Comparison of ENCODE assay signal across 9 cellular contexts in the genomic region with DNA sequence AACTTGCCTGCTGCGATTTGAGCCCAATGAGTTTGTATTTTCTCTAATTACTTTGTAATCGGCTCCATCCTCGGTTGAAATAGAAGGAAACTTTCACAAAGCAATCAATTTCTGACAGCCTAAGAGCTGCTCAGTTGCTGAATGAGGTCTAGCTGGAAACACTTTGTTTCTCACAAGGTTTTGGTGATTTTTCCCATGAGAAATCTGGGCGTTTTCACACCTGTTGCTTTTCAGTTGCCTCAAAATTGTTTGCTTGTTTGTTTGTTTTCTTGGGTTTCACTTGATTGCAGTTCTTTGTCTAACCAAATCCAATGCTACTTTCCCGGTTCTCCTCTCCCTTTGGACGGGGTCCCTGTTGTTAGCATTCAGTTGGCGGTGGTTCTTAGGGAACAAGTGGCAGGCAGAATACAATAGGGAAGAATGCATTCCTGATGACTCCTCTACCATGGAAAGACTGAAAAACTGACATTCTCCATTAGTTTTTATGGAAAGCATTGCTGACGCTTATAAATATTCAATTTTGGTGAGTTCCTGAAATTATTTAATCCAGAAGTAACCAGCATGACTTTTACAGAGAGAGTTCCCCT.
DNase-seq lines count a peak whose midpoint lies in the region; ATAC-seq and TF ChIP-seq lines count a peak whose summit lies in the region.
"Had no signal": no experiment of that assay in that cellular context is flagged by ENCODE, and none has a peak within 500 bp of the region (broad histone marks: within the 10 kb centered on the region; RNA-seq: fewer than 3 reads in every experiment).

No MANE protein-coding gene starts in this region.

- H3K4me3 ChIP-seq in mucosa of rectum (ENCODE audit: low read length in 2 of 2) (peak overlapping the region; percentile 5 to 84), upper lobe of left lung (peak overlapping the region in 3 of 4 donors; percentile 41 to 60 (median 53))

- H3K27ac Mint-ChIP-seq in activated CD4-positive, alpha-beta T cell treated with anti-CD3 and anti-CD28 coated beads, Interleukin-2, amount 10 ng/mL, durations not matched to agents 24 days and 14 days: no peak overlapping the region
- no peak overlapping the region for H3K27ac Mint-ChIP-seq in effector memory CD8-positive, alpha-beta T cell
- H3K27ac Mint-ChIP-seq: CD14-positive monocyte had no signal

- no peak for TF ChIP-seq POLR2A in upper lobe of left lung (IDR thresholded peaks at IDR 0.05)

- DNase-seq in activated CD4-positive, alpha-beta T cell treated with anti-CD3 and anti-CD28 coated beads, Interleukin-2, amount 10 ng/mL, durations not matched to agents 24 days and 14 days: no peak
- DNase-seq in activated CD4-positive, alpha-beta T cell treated with anti-CD3 and anti-CD28 coated beads for 4 hours: no peak
- no peak for DNase-seq in effector memory CD8-positive, alpha-beta T cell
- DNase-seq in upper lobe of left lung: no peak
- no peak for DNase-seq in mucosa of gallbladder (ENCODE audit: low spot score)

- H3K4me3 Mint-ChIP-seq in activated CD4-positive, alpha-beta T cell treated with anti-CD3 and anti-CD28 coated beads, Interleukin-2, amount 10 ng/mL, durations not matched to agents 24 days and 14 days: peak overlapping the region; percentile 56
- H3K4me3 Mint-ChIP-seq in effector memory CD8-positive, alpha-beta T cell: peak overlapping the region; percentile 12 to 19

- ATAC-seq in effector memory CD8-positive, alpha-beta T cell (replicated peaks): no peak
- ATAC-seq in upper lobe of left lung (ENCODE audit: low FRiP score in 2 of 2) (no peak), GM21528 (IDR thresholded peaks at IDR 0.05; ENCODE audit: low FRiP score, unreplicated experiment) (no peak), HG03460 (IDR thresholded peaks at IDR 0.05; ENCODE audit: unreplicated experiment) (no peak)

- WGBS in upper lobe of left lung, 2 donors: 13 to 14% methylated on average over 8 of the region's 8 CpGs

- TF ChIP-seq CTCF in upper lobe of left lung (IDR thresholded peaks at IDR 0.05): no peak

- no peaks in the 10 kb centered on the region for H3K36me3 ChIP-seq in mucosa of rectum (ENCODE audit: control insufficient read depth in 2 of 2, insufficient read depth in 2 of 2, low read length in 2 of 2)
- no peaks in the 10 kb centered on the region for H3K36me3 ChIP-seq in upper lobe of left lung

- H3K9me3 ChIP-seq in mucosa of rectum (ENCODE audit: control insufficient read depth in 2 of 2, low read length in 2 of 2): no peaks in the 10 kb centered on the region
- H3K9me3 ChIP-seq in upper lobe of left lung: no peaks in the 10 kb centered on the region

- H3K4me1 ChIP-seq in mucosa of rectum (ENCODE audit: control insufficient read depth in 2 of 2, insufficient read depth in 2 of 2, low read length in 2 of 2) (peaks cover 0 to 5% of the 10 kb centered on the region in 2 donors), upper lobe of left lung (peaks cover 9 to 17% (median 14%) of the 10 kb centered on the region in 4 donors)

- H3K27me3 ChIP-seq in mucosa of rectum (ENCODE audit: control insufficient read depth in 2 of 2, insufficient read depth in 2 of 2, low read length in 2 of 2): no peaks in the 10 kb centered on the region
- H3K27me3 ChIP-seq in upper lobe of left lung: peaks cover 0 to 9% (median 0%) of the 10 kb centered on the region in 4 donors

- no peaks in the 10 kb centered on the region for H3K36me3 Mint-ChIP-seq in activated CD4-positive, alpha-beta T cell treated with anti-CD3 and anti-CD28 coated beads, Interleukin-2, amount 10 ng/mL, durations not matched to agents 24 days and 14 days (ENCODE audit: low read depth)
- H3K36me3 Mint-ChIP-seq in effector memory CD8-positive, alpha-beta T cell (ENCODE audit: insufficient read depth): no peaks in the 10 kb centered on the region

- peaks cover 79% of the 10 kb centered on the region for H3K27me3 Mint-ChIP-seq in activated CD4-positive, alpha-beta T cell treated with anti-CD3 and anti-CD28 coated beads, Interleukin-2, amount 10 ng/mL, durations not matched to agents 24 days and 14 days
- H3K27me3 Mint-ChIP-seq in effector memory CD8-positive, alpha-beta T cell: peaks cover 66 to 90% of the 10 kb centered on the region in 2 donors

- H3K27ac ChIP-seq in mucosa of rectum (ENCODE audit: low read depth in 2 of 2, low read length in 2 of 2) (peak overlapping the region in 1 of 2 donors; percentile 48), upper lobe of left lung (peak overlapping the region in 3 of 4 donors; percentile 42 to 68 (median 63))

- no peak overlapping the region for H3K9ac ChIP-seq in mucosa of rectum (ENCODE audit: low read depth in 1 of 2, low read length in 2 of 2)

- H3K4me1 Mint-ChIP-seq in activated CD4-positive, alpha-beta T cell treated with anti-CD3 and anti-CD28 coated beads, Interleukin-2, amount 10 ng/mL, durations not matched to agents 24 days and 14 days: peaks cover 6% of the 10 kb centered on the region
- peaks cover 0 to 5% of the 10 kb centered on the region in 2 donors for H3K4me1 Mint-ChIP-seq in effector memory CD8-positive, alpha-beta T cell (ENCODE audit: low read depth in 2 of 2)

- no peak for TF ChIP-seq EP300 in upper lobe of left lung (IDR thresholded peaks at IDR 0.05)

- intact Hi-C loops in activated CD4-positive, alpha-beta T cell treated with anti-CD3 and anti-CD28 coated beads, Interleukin-2, amount 10 ng/mL, durations not matched to agents 24 days and 14 days (cut with micrococcal nuclease): no loop called here

- no peaks in the 10 kb centered on the region for H3K9me3 Mint-ChIP-seq in activated CD4-positive, alpha-beta T cell treated with anti-CD3 and anti-CD28 coated beads, Interleukin-2, amount 10 ng/mL, durations not matched to agents 24 days and 14 days
- H3K9me3 Mint-ChIP-seq in effector memory CD8-positive, alpha-beta T cell: no peaks in the 10 kb centered on the region
